12 cellular contexts compared by ENCODE assay signal in the genomic region with DNA sequence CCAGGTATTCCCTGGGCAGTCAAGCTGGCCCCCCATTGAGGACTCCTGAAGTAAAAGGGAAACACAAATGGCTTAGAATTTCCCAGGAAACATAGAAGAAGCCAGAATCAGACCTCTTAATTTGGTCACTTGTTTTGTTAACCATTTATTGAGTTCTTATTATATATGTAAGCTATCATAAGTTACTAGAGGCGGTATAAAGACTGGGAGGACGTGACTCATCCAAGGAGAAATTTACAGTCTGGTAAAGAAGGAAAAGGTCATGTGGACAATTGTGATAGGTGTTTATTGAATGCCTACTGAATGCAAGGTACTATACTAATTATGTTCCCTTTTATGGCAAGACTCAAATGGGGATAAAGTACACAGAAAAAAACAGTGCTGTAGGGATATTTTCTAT.
"Had no signal": no experiment of that assay in that cellular context is flagged by ENCODE, and none has a peak within 500 bp of the region (broad histone marks: within the 10 kb centered on the region; RNA-seq: fewer than 3 reads in every experiment).

No MANE protein-coding gene starts in this region.

- ATAC-seq: body of pancreas, esophagus mucosa, T-helper 17 cell had no signal

- H3K36me3 ChIP-seq: left ventricle myocardium inferior, stomach, uterus had no signal

- H3K27ac ChIP-seq: body of pancreas, left ventricle myocardium inferior, stomach, uterus had no signal

- H3K27me3 ChIP-seq: body of pancreas, stomach, uterus had no signal

- DNase-seq: activated B cell treated with CpG ODN at 0.5 μM for 24 hours; activated CD4-positive, alpha-beta T cell treated with anti-CD3 and anti-CD28 coated beads, Interleukin-2, amount 10 ng/mL, durations not matched to agents 7 days and 5 days; body of pancreas; endodermal cell; left ventricle myocardium inferior; mesenchymal stem cell; nephron progenitor cell; stimulated activated CD4-positive, alpha-beta T cell treated with anti-CD3 and anti-CD28 coated beads, Interleukin-4, amount 100 ng/mL, for 24 hours; stomach; T-helper 17 cell; uterus had no signal

- H3K4me1 ChIP-seq: uterus had no signal

- H3K4me3 ChIP-seq: body of pancreas, left ventricle myocardium inferior, stomach, uterus had no signal

- H3K9me3 ChIP-seq: body of pancreas, left ventricle myocardium inferior, uterus had no signal
